In genomic region chr3:197547206-197547605, GRCh38 we compare ENCODE assay signal across 16 cellular contexts. TPM values are rescaled to one million over a fixed set of nuclear protein-coding genes. Genes with fewer than 3 reads are reported as not detected.
DNase-seq lines count a peak whose midpoint lies in the region; ATAC-seq, FAIRE-seq and TF ChIP-seq lines count a peak whose summit lies in the region.
"Had no signal": no experiment of that assay in that cellular context is flagged by ENCODE, and none has a peak within 500 bp of the region (broad histone marks: within the 10 kb centered on the region; RNA-seq: fewer than 3 reads in every experiment).

No MANE protein-coding gene starts in this region.

- intact Hi-C loops in posterior cingulate gyrus (cut with DNase I): no loop called here

- H3K4me3 ChIP-seq in astrocyte (ENCODE audit: insufficient read depth, low read depth, low read length): no peak overlapping the region
- H3K4me3 ChIP-seq in skin epidermis: no peak overlapping the region
- H3K4me3 ChIP-seq: psoas muscle, spleen had no signal

- H3K27ac ChIP-seq in astrocyte (ENCODE audit: low read depth, low read length) (no peak overlapping the region), skin epidermis (peak overlapping the region in 12 of 21 experiments; percentile 3 to 78 (median 54))
- H3K27ac ChIP-seq: psoas muscle, spleen had no signal

- no peak overlapping the region for H2AFZ ChIP-seq in astrocyte (ENCODE audit: low read depth, low read length)

- peak; percentile 61 for DNase-seq in NCI-H82 treated with DMSO at 0.1 percent for 48 hours (lab: John Stamatoyannopoulos, UW; ENCODE audit: unreplicated experiment)
- DNase-seq in astrocyte (ENCODE audit: low read depth): no peak
- DNase-seq in left lobe of liver (ENCODE audit: low spot score): peak; percentile 42
- no peak for DNase-seq in posterior cingulate gyrus
- DNase-seq in stimulated activated CD4-positive, alpha-beta T cell treated with anti-CD3 and anti-CD28 coated beads, Interleukin-2, amount 100 ng/mL, for 48 hours: no peak
- DNase-seq: activated effector memory CD4-positive, alpha-beta T cell treated with Interleukin-2 at 50 U/mL for 16 hours; CD8-positive, alpha-beta T cell; effector CD8-positive, alpha-beta T cell; NCI-H187; NCI-H2227 treated with DMSO at 0.1 percent for 48 hours; psoas muscle; spleen; stimulated activated CD8-positive, alpha-beta memory T cell treated with anti-CD3 and anti-CD28 coated beads, Interleukin-4, amount 100 ng/mL, for 48 hours had no signal

- no peaks in the 10 kb centered on the region for H3K79me2 ChIP-seq in astrocyte (ENCODE audit: insufficient read depth, low read length)

- H3K27ac Mint-ChIP-seq in astrocyte (ENCODE audit: unreplicated experiment): peak overlapping the region; percentile 13
- H3K27ac Mint-ChIP-seq: CD8-positive, alpha-beta T cell had no signal

- H3K9me3 Mint-ChIP-seq in astrocyte (ENCODE audit: unreplicated experiment): no peaks in the 10 kb centered on the region
- H3K9me3 Mint-ChIP-seq: CD8-positive, alpha-beta T cell had no signal

- H3K36me3 Mint-ChIP-seq in astrocyte (ENCODE audit: low read depth, unreplicated experiment): peaks cover 6% of the 10 kb centered on the region

- H3K4me2 ChIP-seq in astrocyte (ENCODE audit: low read length): no peak overlapping the region

- no peaks in the 10 kb centered on the region for H3K36me3 ChIP-seq in astrocyte (ENCODE audit: insufficient read depth, low read length)

- no peaks in the 10 kb centered on the region for H3K9me3 ChIP-seq in astrocyte (ENCODE audit: insufficient read depth, low read depth, low read length)
- H3K9me3 ChIP-seq: psoas muscle, spleen had no signal

- no peak for TF ChIP-seq CTCF in astrocyte (IDR thresholded peaks at IDR 0.05; ENCODE audit: insufficient read depth, low read depth, low read length)

- H3K27me3 Mint-ChIP-seq in astrocyte (ENCODE audit: low read depth, unreplicated experiment): peaks cover 32% of the 10 kb centered on the region

- no peak for FAIRE-seq in astrocyte (lab: Jason Lieb, UNC)
- FAIRE-seq: GM12892 had no signal

- H3K9ac ChIP-seq in astrocyte (ENCODE audit: low read length): no peak overlapping the region

- no peaks in the 10 kb centered on the region for H3K4me1 Mint-ChIP-seq in astrocyte (ENCODE audit: low read depth, unreplicated experiment)

- H3K4me1 ChIP-seq in astrocyte (ENCODE audit: insufficient read depth, low read length): peaks cover under 1% of the 10 kb centered on the region
- H3K4me1 ChIP-seq: psoas muscle had no signal

- H4K20me1 ChIP-seq in astrocyte (ENCODE audit: insufficient read depth, low read length): no peaks in the 10 kb centered on the region

- ATAC-seq in left lobe of liver (peak; percentile 43), GM18909 (IDR thresholded peaks at IDR 0.05; ENCODE audit: poor library complexity, unreplicated experiment) (no peak)
- ATAC-seq: CD8-positive, alpha-beta T cell had no signal

- no peak overlapping the region for H3K4me3 Mint-ChIP-seq in astrocyte (ENCODE audit: unreplicated experiment)
- H3K4me3 Mint-ChIP-seq: CD8-positive, alpha-beta T cell had no signal

- no peaks in the 10 kb centered on the region for H3K27me3 ChIP-seq in astrocyte (ENCODE audit: insufficient read depth, low read length)
- H3K27me3 ChIP-seq: spleen had no signal

RNA-seq across cellular contexts. Expression of gene BDH1, which starts 8.6 kb away (rescaled TPM):
- total RNA-seq in astrocyte (0.96 and 1.5 TPM in 2 replicates), left lobe of liver (279 TPM)

Comparison
In these comparisons a context has a peak if more than half of its experiments do, and no peak if none do; other contexts are left out.
1. DNase-seq: peak in NCI-H82 treated with DMSO at 0.1 percent for 48 hours (single experiment) and left lobe of liver (single experiment); none in astrocyte (single experiment), posterior cingulate gyrus (0 of 10) and stimulated activated CD4-positive, alpha-beta T cell treated with anti-CD3 and anti-CD28 coated beads, Interleukin-2, amount 100 ng/mL, for 48 hours (0 of 2).
2. RNA of gene BDH1, which starts 8.6 kb away (total RNA-seq): 279 TPM in left lobe of liver (single experiment); 0.96 to 1.5 TPM in astrocyte; every median in the first group is over 100 times any median in the second.